Comparison of ENCODE assay signal across 12 cellular contexts in the genomic region with DNA sequence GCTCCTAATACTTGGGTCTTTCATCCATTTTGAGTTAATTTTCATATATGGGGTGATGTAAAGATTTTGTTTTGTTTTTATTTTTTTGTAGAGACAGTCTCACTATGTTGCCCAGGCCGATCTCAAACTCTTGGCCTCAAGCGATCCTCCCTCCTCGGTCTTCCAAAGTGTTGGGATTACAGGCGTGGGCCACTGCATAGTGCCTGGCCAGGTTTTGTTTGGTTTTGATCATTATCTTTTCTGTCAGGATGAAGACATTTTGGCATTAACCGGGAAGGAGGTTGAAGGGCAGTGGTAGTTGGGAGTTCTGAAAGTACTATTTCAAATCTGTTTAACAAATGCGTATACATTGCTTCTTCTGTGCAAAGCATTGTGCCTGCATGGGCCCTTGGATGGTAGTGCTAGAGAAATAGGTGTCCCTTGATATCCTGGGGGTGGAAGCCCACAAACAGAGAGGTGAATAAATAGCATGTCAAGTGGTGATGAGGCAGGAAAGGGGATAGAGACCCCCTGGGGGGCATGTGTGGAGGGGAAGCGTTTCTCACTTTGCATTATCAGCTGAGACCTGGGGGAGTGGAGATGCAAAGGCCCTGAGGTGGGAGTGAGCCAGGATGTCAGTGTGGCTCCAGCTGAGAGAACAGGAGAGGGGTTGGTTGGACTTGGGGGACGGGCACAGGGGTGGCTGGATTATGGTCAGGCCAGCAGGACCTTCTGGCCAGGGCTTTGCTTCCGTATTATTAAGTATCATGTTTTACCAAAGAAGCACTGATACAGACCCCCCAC. TPM values are rescaled to one million over a fixed set of nuclear protein-coding genes. Genes with fewer than 3 reads are reported as not detected.
DNase-seq lines count a peak whose midpoint lies in the region; ATAC-seq and TF ChIP-seq lines count a peak whose summit lies in the region.
"Had no signal": no experiment of that assay in that cellular context is flagged by ENCODE, and none has a peak within 500 bp of the region (broad histone marks: within the 10 kb centered on the region; RNA-seq: fewer than 3 reads in every experiment).

No MANE protein-coding gene starts in this region.

- H3K36me3 ChIP-seq in H7 (replicated peaks; ENCODE audit: control insufficient read depth, insufficient read depth, low read length) (no peaks in the 10 kb centered on the region), mesenchymal stem cell (ENCODE audit: control insufficient read depth in 1 of 2, insufficient read depth in 2 of 2, low read depth in 1 of 2, low read length in 2 of 2) (peaks cover 7 to 18% of the 10 kb centered on the region in 2 experiments), left lung (no peaks in the 10 kb centered on the region)
- H3K36me3 ChIP-seq: right atrium auricular region had no signal

- no peak overlapping the region for H2BK15ac ChIP-seq in mesenchymal stem cell (ENCODE audit: low read depth, poor library complexity, severe bottlenecking)

- no peak for TF ChIP-seq CTCF in C4-2B (conservative IDR thresholded peaks at IDR 0.05)
- TF ChIP-seq CTCF in left lung (IDR thresholded peaks at IDR 0.05): no peak

- no peak overlapping the region for H2BK120ac ChIP-seq in mesenchymal stem cell (ENCODE audit: low read depth, low read length)

- H3K4ac ChIP-seq in mesenchymal stem cell (ENCODE audit: low read depth in 1 of 2, low read length in 2 of 2): no peak overlapping the region

- H3K27me3 Mint-ChIP-seq in activated T-helper 2 cell treated with anti-CD3 and anti-CD28 coated beads, Interferon-gamma antibody, Interleukin-2, Interleukin-4, amounts not matched to agents 10 μg/mL and 5 μg/mL and 100 μg/mL, durations not matched to agents 14 hours and 24 hours and 36 hours (ENCODE audit: low read depth): no peaks in the 10 kb centered on the region

- H4K91ac ChIP-seq in mesenchymal stem cell (ENCODE audit: low read length): no peak overlapping the region

- H3K9ac ChIP-seq in mesenchymal stem cell (ENCODE audit: low read length): peak overlapping the region; percentile 1

- H3K4me1 ChIP-seq in mesenchymal stem cell (ENCODE audit: control insufficient read depth, insufficient read depth, low read depth, low read length) (peaks cover 10% of the 10 kb centered on the region), left lung (peaks cover 12 to 78% of the 10 kb centered on the region in 2 donors)

- no peak overlapping the region for H3K23ac ChIP-seq in mesenchymal stem cell (ENCODE audit: low read length in 2 of 2)

- peaks cover 30% of the 10 kb centered on the region for H3K36me3 Mint-ChIP-seq in activated T-helper 2 cell treated with anti-CD3 and anti-CD28 coated beads, Interferon-gamma antibody, Interleukin-2, Interleukin-4, amounts not matched to agents 10 μg/mL and 5 μg/mL and 100 μg/mL, durations not matched to agents 14 hours and 24 hours and 36 hours (ENCODE audit: low read depth)

- 84% methylated on average over 7 of the region's 9 CpGs for WGBS in mesenchymal stem cell

- H3K4me3 ChIP-seq in H7 (ENCODE audit: insufficient read depth, low read depth, low read length) (no peak overlapping the region), mesenchymal stem cell (ENCODE audit: insufficient read depth in 1 of 2, low read depth in 1 of 2, low read length in 2 of 2) (no peak overlapping the region), left lung (no peak overlapping the region)
- H3K4me3 ChIP-seq: right atrium auricular region had no signal

- H3K27ac ChIP-seq in C4-2B: peak overlapping the region; percentile 37
- H3K27ac ChIP-seq in mesenchymal stem cell (ENCODE audit: low read length, poor library complexity, severe bottlenecking): no peak overlapping the region
- H3K27ac ChIP-seq in left lung: peak overlapping the region in 1 of 2 donors; percentile 82
- H3K27ac ChIP-seq: right atrium auricular region had no signal

- H3K27ac Mint-ChIP-seq in activated T-helper 2 cell treated with anti-CD3 and anti-CD28 coated beads, Interferon-gamma antibody, Interleukin-2, Interleukin-4, amounts not matched to agents 10 μg/mL and 5 μg/mL and 100 μg/mL, durations not matched to agents 14 hours and 24 hours and 36 hours: peak overlapping the region; percentile 64

- no peak overlapping the region for H2BK12ac ChIP-seq in mesenchymal stem cell (ENCODE audit: low read length in 2 of 2)

- peaks cover 66% of the 10 kb centered on the region for H3K4me1 Mint-ChIP-seq in activated T-helper 2 cell treated with anti-CD3 and anti-CD28 coated beads, Interferon-gamma antibody, Interleukin-2, Interleukin-4, amounts not matched to agents 10 μg/mL and 5 μg/mL and 100 μg/mL, durations not matched to agents 14 hours and 24 hours and 36 hours (ENCODE audit: low read depth)

- H3K4me3 Mint-ChIP-seq in activated T-helper 2 cell treated with anti-CD3 and anti-CD28 coated beads, Interferon-gamma antibody, Interleukin-2, Interleukin-4, amounts not matched to agents 10 μg/mL and 5 μg/mL and 100 μg/mL, durations not matched to agents 14 hours and 24 hours and 36 hours (ENCODE audit: low read depth): no peak overlapping the region

- no peak overlapping the region for H3K4me2 ChIP-seq in mesenchymal stem cell (ENCODE audit: low read length, poor library complexity, severe bottlenecking)

- H2AK5ac ChIP-seq in mesenchymal stem cell (ENCODE audit: low read length, severe bottlenecking): no peak overlapping the region

- H2BK5ac ChIP-seq in mesenchymal stem cell (ENCODE audit: low read depth, low read length, poor library complexity, severe bottlenecking): no peak overlapping the region

- H3K27me3 ChIP-seq in H7 (ENCODE audit: control insufficient read depth, insufficient read depth, low read length): no peaks in the 10 kb centered on the region
- no peaks in the 10 kb centered on the region for H3K27me3 ChIP-seq in mesenchymal stem cell (ENCODE audit: control insufficient read depth in 1 of 2, insufficient read depth in 1 of 2, low read length in 2 of 2)
- no peaks in the 10 kb centered on the region for H3K27me3 ChIP-seq in left lung
- H3K27me3 ChIP-seq: right atrium auricular region had no signal

- no peak for ATAC-seq in left lung
- ATAC-seq: esophagus mucosa had no signal

- H3K9me3 Mint-ChIP-seq in activated T-helper 2 cell treated with anti-CD3 and anti-CD28 coated beads, Interferon-gamma antibody, Interleukin-2, Interleukin-4, amounts not matched to agents 10 μg/mL and 5 μg/mL and 100 μg/mL, durations not matched to agents 14 hours and 24 hours and 36 hours: peaks cover 5% of the 10 kb centered on the region

- H3K18ac ChIP-seq in mesenchymal stem cell (ENCODE audit: low read depth in 1 of 2, low read length in 2 of 2): peak overlapping the region in 1 of 2 experiments; percentile 42

- no peak overlapping the region for H4K8ac ChIP-seq in mesenchymal stem cell (ENCODE audit: low read length)

- H2AFZ ChIP-seq in mesenchymal stem cell (ENCODE audit: low read depth, low read length): no peak overlapping the region

- intact Hi-C loops in activated T-helper 2 cell treated with anti-CD3 and anti-CD28 coated beads, Interferon-gamma antibody, Interleukin-2, Interleukin-4, amounts not matched to agents 10 μg/mL and 5 μg/mL and 100 μg/mL, durations not matched to agents 14 hours and 24 hours and 36 hours (cut with micrococcal nuclease): loop anchor here (1.0 to 5.0 kb wide), 2 partner anchors 12 to 40 kb away; no protein-coding TSS in a partner anchor
- intact Hi-C loops in left lung (cut with DNase I): no loop called here

- H3K14ac ChIP-seq in mesenchymal stem cell (ENCODE audit: low read length in 2 of 2): no peak overlapping the region

- H3K9me3 ChIP-seq in mesenchymal stem cell (ENCODE audit: control insufficient read depth, low read length) (no peaks in the 10 kb centered on the region), left lung (no peaks in the 10 kb centered on the region)
- H3K9me3 ChIP-seq: right atrium auricular region had no signal

- peak; percentile 57 for DNase-seq in H7
- no peak for DNase-seq in activated T-helper 2 cell treated with anti-CD3 and anti-CD28 coated beads, Interferon-gamma antibody, Interleukin-2, Interleukin-4, amounts not matched to agents 10 μg/mL and 5 μg/mL and 100 μg/mL, durations not matched to agents 14 hours and 24 hours and 36 hours (ENCODE audit: low spot score)
- no peak for DNase-seq in mesenchymal stem cell
- no peak for DNase-seq in left lung
- no peak for DNase-seq in KG1 (lab: John Stamatoyannopoulos, UW)
- no peak for DNase-seq in NCI-H1092 treated with DMSO at 0.1 percent for 48 hours (lab: John Stamatoyannopoulos, UW)
- no peak for DNase-seq in amniotic stem cell (lab: John Stamatoyannopoulos, UW)
- DNase-seq: MM.1S, NCI-H2227 treated with DMSO at 0.1 percent for 48 hours had no signal

- peaks cover 29% of the 10 kb centered on the region for H3K79me1 ChIP-seq in mesenchymal stem cell (replicated peaks; ENCODE audit: low read length, poor library complexity, severe bottlenecking)

RNA-seq across cellular contexts. Expression of gene GATAD2A, which starts 41.4 kb away (rescaled TPM):
- 104 and 130 TPM in 2 replicates for total RNA-seq in H7 (2014; rRNA removed; shearing (Covaris generic))
- total RNA-seq in activated T-helper 2 cell treated with anti-CD3 and anti-CD28 coated beads, Interferon-gamma antibody, Interleukin-2, Interleukin-4, amounts not matched to agents 10 μg/mL and 5 μg/mL and 100 μg/mL, durations not matched to agents 14 hours and 24 hours and 36 hours: 125 and 128 TPM in 2 replicates
- polyA plus RNA-seq in mesenchymal stem cell (2013, experiment 1 of 2): 46.1 TPM
- polyA plus RNA-seq in mesenchymal stem cell (2013, experiment 2 of 2): 42.5 TPM
- 10 to 100 TPM; 66.3 to 97.3 TPM for total RNA-seq in left lung
